1 cellular context compared by ENCODE assay signal in the genomic region with DNA sequence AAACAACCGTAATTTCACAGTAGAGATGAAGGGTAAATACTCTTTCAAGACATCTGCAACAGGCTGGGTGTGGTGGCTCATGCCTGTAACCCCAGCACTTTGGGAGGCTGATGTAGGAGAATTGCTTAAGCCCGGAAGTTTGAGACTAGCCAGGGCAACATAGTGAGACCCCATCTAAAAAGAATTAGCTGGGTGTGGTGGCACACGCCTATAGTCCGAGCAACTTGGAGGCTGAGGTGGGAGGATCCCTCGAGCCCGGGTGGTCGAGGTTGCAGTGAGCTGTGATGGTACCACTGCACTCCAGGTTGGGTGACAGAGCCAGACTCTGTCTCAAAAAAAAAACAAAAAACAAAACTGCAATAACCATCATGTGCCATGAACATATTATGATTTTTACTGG.
TF ChIP-seq lines count a peak whose summit lies in the region.

No MANE protein-coding gene starts in this region.

TF ChIP-seq in SK-N-SH treated with all-trans-retinoic acid at 6 μM for 48 hours, 23 proteins besides CTCF, POLR2A, EP300 and RAD21 (continued from another document):
- TF ChIP-seq, protein P1, sequence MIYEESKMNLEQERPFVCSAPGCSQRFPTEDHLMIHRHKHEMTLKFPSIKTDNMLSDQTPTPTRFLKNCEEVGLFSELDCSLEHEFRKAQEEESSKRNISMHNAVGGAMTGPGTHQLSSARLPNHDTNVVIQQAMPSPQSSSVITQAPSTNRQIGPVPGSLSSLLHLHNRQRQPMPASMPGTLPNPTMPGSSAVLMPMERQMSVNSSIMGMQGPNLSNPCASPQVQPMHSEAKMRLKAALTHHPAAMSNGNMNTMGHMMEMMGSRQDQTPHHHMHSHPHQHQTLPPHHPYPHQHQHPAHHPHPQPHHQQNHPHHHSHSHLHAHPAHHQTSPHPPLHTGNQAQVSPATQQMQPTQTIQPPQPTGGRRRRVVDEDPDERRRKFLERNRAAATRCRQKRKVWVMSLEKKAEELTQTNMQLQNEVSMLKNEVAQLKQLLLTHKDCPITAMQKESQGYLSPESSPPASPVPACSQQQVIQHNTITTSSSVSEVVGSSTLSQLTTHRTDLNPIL (CRISPR knock-in tag; IDR thresholded peaks at IDR 0.05; ENCODE audit: low read depth), result no peak
- TF ChIP-seq ZFP3 (CRISPR knock-in tag; IDR thresholded peaks at IDR 0.05) (no peak), ZNF8 (CRISPR knock-in tag; IDR thresholded peaks at IDR 0.05) (no peak), PPARA (CRISPR knock-in tag; IDR thresholded peaks at IDR 0.05; ENCODE audit: borderline replicate concordance) (no peak)
TF ChIP-seq in SK-N-SH treated with all-trans-retinoic acid at 6 μM for 48 hours: peak in this region for 0.
